ENCODE assay signal across 16 cellular contexts in the genomic region with DNA sequence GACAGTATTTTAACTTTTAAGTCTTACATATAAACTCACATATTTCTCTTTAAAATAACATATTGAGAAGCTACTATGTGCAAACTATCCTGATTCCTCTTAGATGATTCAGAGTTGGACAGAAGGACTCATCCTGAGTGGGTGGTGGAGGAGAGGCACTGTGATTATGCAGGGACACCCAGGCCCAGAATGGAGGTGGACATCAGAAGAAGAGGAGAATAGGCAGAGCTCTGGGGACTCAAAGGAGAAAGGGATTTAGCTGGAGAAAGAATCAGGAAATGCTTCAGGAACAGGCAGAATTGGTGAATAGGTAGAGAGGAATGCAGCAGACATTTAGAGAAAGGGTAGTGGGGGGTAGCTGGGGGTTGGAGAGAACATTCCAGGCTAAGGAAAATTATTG. TPM values are rescaled to one million over a fixed set of nuclear protein-coding genes. Genes with fewer than 3 reads are reported as not detected.
A peak's percentile ranks its signal among the peaks of the same experiment; 100 is the strongest.
DNase-seq lines count a peak whose midpoint lies in the region; ATAC-seq lines count a peak whose summit lies in the region.
"Had no signal": no experiment of that assay in that cellular context is flagged by ENCODE, and none has a peak within 500 bp of the region (broad histone marks: within the 10 kb centered on the region; RNA-seq: fewer than 3 reads in every experiment).

No MANE protein-coding gene starts in this region.

- H3K27me3 ChIP-seq in adipocyte (replicated peaks; ENCODE audit: control insufficient read depth, insufficient read depth, low read length) (no peaks in the 10 kb centered on the region), right cardiac atrium (ENCODE audit: control insufficient read depth, insufficient read depth) (no peaks in the 10 kb centered on the region)
- H3K27me3 ChIP-seq: BLaER1 had no signal

- intact Hi-C loops in right cardiac atrium (cut with DNase I): no loop called here

- DNase-seq in EL (peak; percentile 60), adipocyte (ENCODE audit: low read depth) (peak; percentile 50), fibroblast of peridontal ligament (ENCODE audit: extremely low read depth) (peak; percentile 18), skeletal muscle cell (ENCODE audit: low read depth) (peak; percentile 50), right cardiac atrium (no peak), Ammon's horn (ENCODE audit: low spot score) (no peak)
- DNase-seq: ACHN; CD8-positive, alpha-beta memory T cell; DND-41; NCI-H1436 treated with DMSO at 0.1 percent for 48 hours; NCI-H2081 treated with DMSO at 0.1 percent for 48 hours; NCI-H446; PC-3 had no signal

- H3K4me1 ChIP-seq in adipocyte (ENCODE audit: control insufficient read depth, insufficient read depth, low read length): peaks cover 19% of the 10 kb centered on the region
- no peaks in the 10 kb centered on the region for H3K4me1 ChIP-seq in right cardiac atrium (ENCODE audit: control insufficient read depth, insufficient read depth, low read length)
- H3K4me1 ChIP-seq: BLaER1 had no signal

- ATAC-seq in HG03159 (IDR thresholded peaks at IDR 0.05; ENCODE audit: unreplicated experiment) (no peak), right cardiac atrium (no peak), GM19467 (IDR thresholded peaks at IDR 0.05; ENCODE audit: unreplicated experiment) (no peak)
- ATAC-seq: PC-3 had no signal

- no peak overlapping the region for H3K27ac ChIP-seq in right cardiac atrium (ENCODE audit: low read length)
- H3K27ac ChIP-seq: BLaER1 had no signal

- H3K36me3 ChIP-seq in adipocyte (ENCODE audit: control insufficient read depth, insufficient read depth, low read length, severe bottlenecking): no peaks in the 10 kb centered on the region
- H3K36me3 ChIP-seq: BLaER1 had no signal

- H3K4me3 ChIP-seq in adipocyte (ENCODE audit: low read length) (no peak overlapping the region), skeletal muscle cell (ENCODE audit: low read depth, low read length) (no peak overlapping the region), right cardiac atrium (ENCODE audit: low read length) (no peak overlapping the region)
- H3K4me3 ChIP-seq: BLaER1 had no signal

- no peaks in the 10 kb centered on the region for H3K9me3 ChIP-seq in adipocyte (ENCODE audit: control insufficient read depth, low read length)
- no peaks in the 10 kb centered on the region for H3K9me3 ChIP-seq in right cardiac atrium (ENCODE audit: control insufficient read depth, low read length)
- H3K9me3 ChIP-seq: BLaER1 had no signal

- H3K9ac ChIP-seq in adipocyte (ENCODE audit: low read length): no peak overlapping the region
- H3K9ac ChIP-seq: BLaER1 had no signal

RNA-seq across cellular contexts. Expression of a gene that starts 17.4 kb away (rescaled TPM):
- total RNA-seq in right cardiac atrium: 100 to 1,000 TPM; 117 to 184 (median 136) TPM
- 82.9 TPM for polyA plus RNA-seq in right cardiac atrium
- total RNA-seq: PC-3 had no signal

Comparison
In these comparisons a context has a peak if more than half of its experiments do, and no peak if none do; other contexts are left out.
1. DNase-seq: peak in EL (single experiment), adipocyte (single experiment), fibroblast of peridontal ligament (single experiment) and skeletal muscle cell (single experiment); none in right cardiac atrium (0 of 3) and Ammon's horn (single experiment).